ENCODE assay signal across 8 cellular contexts in the genomic region with DNA sequence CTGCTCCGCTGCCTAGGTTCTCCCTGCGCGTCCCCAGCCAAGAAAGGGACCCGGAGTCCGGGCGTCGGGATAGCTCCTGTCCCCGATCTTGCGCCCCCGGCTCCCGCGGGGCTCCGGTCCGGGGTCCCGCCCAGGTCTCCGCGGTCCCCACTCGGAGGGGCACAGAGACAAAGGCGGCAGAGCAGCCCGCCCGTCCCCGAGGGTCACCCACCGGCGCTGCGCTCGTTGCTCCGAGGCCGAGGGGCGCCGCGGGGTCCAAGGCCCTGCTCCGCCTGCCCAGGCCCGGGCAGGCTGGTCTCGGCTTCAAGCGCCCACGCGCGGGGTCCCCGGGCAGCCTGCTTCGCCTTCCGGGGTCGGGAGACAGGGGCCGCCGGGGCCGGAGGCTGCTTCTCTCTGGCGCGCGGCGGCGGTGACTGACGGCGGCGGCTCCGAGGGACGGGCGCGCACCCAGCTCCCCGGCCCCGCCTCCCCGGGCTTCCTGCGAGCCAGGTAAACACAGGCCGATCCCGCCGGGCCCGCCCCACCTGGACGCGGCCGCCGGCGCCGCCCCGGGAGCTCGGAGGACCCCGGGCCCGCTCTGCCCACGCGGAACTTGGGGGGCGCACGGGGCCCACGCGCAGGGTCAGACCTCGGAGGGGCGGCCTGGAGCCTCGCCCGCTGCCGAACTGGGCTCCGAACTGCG. TPM values are rescaled to one million over a fixed set of nuclear protein-coding genes. Genes with fewer than 3 reads are reported as not detected.
DNase-seq lines count a peak whose midpoint lies in the region; ATAC-seq and TF ChIP-seq lines count a peak whose summit lies in the region.

A gene (minus strand): TSS at position 415 of the 682 bp plus-strand sequence. CDS start 27,522 bp downstream, outside the sequence.

- H3K36me3 ChIP-seq in HUES6 (ENCODE audit: control insufficient read depth, insufficient read depth, low read length), result no peaks in the 10 kb centered on the region

- peaks cover 32% of the 10 kb centered on the region for H3K4me1 Mint-ChIP-seq in Calu3 (ENCODE audit: low read depth, unreplicated experiment)

- peak within 1 kb of the TSS; percentile 72 for H3K27ac Mint-ChIP-seq in Calu3 (ENCODE audit: unreplicated experiment)

- TF ChIP-seq CTCF in Calu3 (IDR thresholded peaks at IDR 0.05; ENCODE audit: unreplicated experiment), result no peak

- DNase-seq in Calu3, result peak; percentile 99
- DNase-seq in T-helper 1 cell, result peak; percentile 51 to 70 (median 63)
- peak; percentile 66 for DNase-seq in astrocyte of the hippocampus (ENCODE audit: low read depth, low spot score)
- peak; percentile 90 for DNase-seq in iPS-NIHi11 (ENCODE audit: low spot score)
- peak; percentile 55 to 69 for DNase-seq in stimulated activated CD4-positive, alpha-beta T cell treated with anti-CD3 and anti-CD28 coated beads, Interleukin-1b, Interleukin-23, amount 100 ng/mL, for 4 hours (ENCODE audit: low read depth in 2 of 2)
- DNase-seq in GF-D8 (lab: John Stamatoyannopoulos, UW), result no peak

- no peaks in the 10 kb centered on the region for H3K9me3 ChIP-seq in HUES6 (ENCODE audit: control insufficient read depth, insufficient read depth, low read depth, low read length)

- CTCF ChIA-PET in Calu3 (lab: Charles Lee), result interaction anchor here (0.5 to 4.1 kb wide), 10 partner anchors 10 to 79 kb away, joined by 3 to 36 read pairs (median 6); no protein-coding TSS in a partner anchor

- peak; percentile 47 for ATAC-seq in GM21367 (IDR thresholded peaks at IDR 0.05; ENCODE audit: unreplicated experiment)

- H3K27me3 ChIP-seq in HUES6 (ENCODE audit: control insufficient read depth, insufficient read depth, low read length), result peaks cover 61% of the 10 kb centered on the region

- peak within 1 kb of the TSS; percentile 36 for H3K9ac ChIP-seq in HUES6 (ENCODE audit: low read length)

- peak within 1 kb of the TSS; percentile 93 for H3K4me3 Mint-ChIP-seq in Calu3 (ENCODE audit: low read depth, unreplicated experiment)

- peaks cover 13% of the 10 kb centered on the region; the same call in 1 of the 2 replicates for H3K4me1 ChIP-seq in HUES6 (ENCODE audit: control insufficient read depth, insufficient read depth, low read length)

- no TSS peak for BruUV-seq in Calu3 (replicated peaks; lab: Mats Ljungman, UMichigan)

- H3K36me3 Mint-ChIP-seq in Calu3 (ENCODE audit: insufficient read depth, unreplicated experiment), result peaks cover 67% of the 10 kb centered on the region

- intact Hi-C loops in Calu3 (cut with micrococcal nuclease; ENCODE audit: unreplicated experiment), result no loop called here

- no peak within 1 kb of the TSS for H3K27ac ChIP-seq in HUES6 (ENCODE audit: low read depth, low read length)

- peak within 1 kb of the TSS; percentile 79 for H3K4me3 ChIP-seq in HUES6 (ENCODE audit: low read depth, low read length)

- no peaks in the 10 kb centered on the region for H3K9me3 Mint-ChIP-seq in Calu3 (ENCODE audit: low read depth, unreplicated experiment)

- H3K27me3 Mint-ChIP-seq in Calu3 (ENCODE audit: unreplicated experiment), result no peaks in the 10 kb centered on the region

RNA-seq across cellular contexts. Expression of the gene that starts here (rescaled TPM):
- total RNA-seq in Calu3 (2022), result 221 and 257 TPM in 2 replicates
